ENCODE assay signal across 13 cellular contexts in genomic region chr16:78791011-78791410, GRCh38.
"Had no signal": no experiment of that assay in that cellular context is flagged by ENCODE, and none has a peak within 500 bp of the region (broad histone marks: within the 10 kb centered on the region; RNA-seq: fewer than 3 reads in every experiment).

No MANE protein-coding gene starts in this region.

- ATAC-seq: left colon; naive thymus-derived CD4-positive, alpha-beta T cell had no signal

- H3K27ac Mint-ChIP-seq: activated naive CD8-positive, alpha-beta T cell treated with anti-CD3 and anti-CD28 coated beads, Interleukin-2, amount 10 ng/mL, durations not matched to agents 7 days and 5 days had no signal

- FAIRE-seq: bronchial epithelial cell had no signal

- H3K36me3 Mint-ChIP-seq: activated naive CD8-positive, alpha-beta T cell treated with anti-CD3 and anti-CD28 coated beads, Interleukin-2, amount 10 ng/mL, durations not matched to agents 7 days and 5 days had no signal

- H3K27me3 Mint-ChIP-seq: activated naive CD8-positive, alpha-beta T cell treated with anti-CD3 and anti-CD28 coated beads, Interleukin-2, amount 10 ng/mL, durations not matched to agents 7 days and 5 days; naive thymus-derived CD4-positive, alpha-beta T cell had no signal

- H3K4me1 Mint-ChIP-seq: activated naive CD8-positive, alpha-beta T cell treated with anti-CD3 and anti-CD28 coated beads, Interleukin-2, amount 10 ng/mL, durations not matched to agents 7 days and 5 days had no signal

- H3K4me3 Mint-ChIP-seq: activated naive CD8-positive, alpha-beta T cell treated with anti-CD3 and anti-CD28 coated beads, Interleukin-2, amount 10 ng/mL, durations not matched to agents 7 days and 5 days; naive thymus-derived CD4-positive, alpha-beta T cell had no signal

- DNase-seq: activated CD4-positive, CD25-positive, alpha-beta regulatory T cell treated with anti-CD3 and anti-CD28 coated beads, Interleukin-2, amount 50 U/mL, for 72 hours; activated naive CD8-positive, alpha-beta T cell treated with anti-CD3 and anti-CD28 coated beads, Interleukin-2, amount 10 ng/mL, durations not matched to agents 7 days and 5 days; aorta; dorsolateral prefrontal cortex; esophagus squamous epithelium; foreskin keratinocyte; left colon; naive thymus-derived CD4-positive, alpha-beta T cell; posterior cingulate gyrus; Right ventricle myocardium superior; substantia nigra; transverse colon had no signal
